ENCODE assay signal across 9 cellular contexts in the genomic region with DNA sequence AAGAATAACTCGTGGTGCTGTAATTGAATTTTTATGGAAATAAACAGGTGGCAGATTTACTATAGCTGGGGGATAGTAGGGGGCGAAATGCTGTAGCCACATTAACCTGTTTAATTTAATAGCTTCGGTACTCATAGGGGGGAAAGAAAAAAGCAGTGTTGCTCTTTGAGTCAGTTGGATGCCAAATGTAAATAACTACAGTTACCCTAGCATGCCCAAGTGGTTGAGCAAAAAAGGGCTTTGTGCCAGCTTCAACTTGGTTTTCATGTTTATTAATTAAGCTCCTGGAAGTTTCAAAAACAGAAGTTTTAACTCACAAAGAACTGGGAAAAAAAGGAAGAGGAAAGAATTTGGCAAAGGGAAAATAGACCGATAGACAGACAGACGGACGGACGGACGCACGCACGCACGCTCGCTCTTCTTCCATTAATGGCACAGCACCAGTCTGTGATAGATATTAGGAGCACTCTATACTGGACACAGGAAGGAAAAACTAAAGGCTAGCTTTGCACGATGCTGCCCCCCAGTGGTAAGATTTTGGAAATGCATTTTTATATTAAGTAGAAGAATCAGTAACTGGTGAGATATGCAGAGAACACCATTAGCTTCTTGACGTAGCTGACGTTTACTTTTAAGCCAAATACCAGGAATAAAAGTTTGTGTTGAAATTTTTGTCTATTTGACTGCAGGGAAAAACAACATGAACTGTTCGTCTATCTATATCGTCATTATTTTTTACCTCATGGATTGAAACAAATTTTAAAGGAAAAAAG.
DNase-seq lines count a peak whose midpoint lies in the region; ATAC-seq and TF ChIP-seq lines count a peak whose summit lies in the region.
"Had no signal": no experiment of that assay in that cellular context is flagged by ENCODE, and none has a peak within 500 bp of the region (broad histone marks: within the 10 kb centered on the region; RNA-seq: fewer than 3 reads in every experiment).

No MANE protein-coding gene starts in this region.

- H3K27ac Mint-ChIP-seq in activated CD8-positive, alpha-beta T cell treated with anti-CD3 and anti-CD28 coated beads for 36 hours = no peak overlapping the region
- H3K27ac Mint-ChIP-seq: dendritic cell treated with granulocyte-macrophage colony-stimulating factor and Interleukin-4, amounts not matched to agents 40 ng/mL and 50 ng/mL, for 4 days had no signal

- H3K27ac ChIP-seq in DND-41 (ENCODE audit: low read length) = no peak overlapping the region
- no peak overlapping the region for H3K27ac ChIP-seq in heart left ventricle

- peaks cover 10% of the 10 kb centered on the region for H3K27me3 ChIP-seq in DND-41 (ENCODE audit: insufficient read depth, low read length, poor library complexity)
- H3K27me3 ChIP-seq in heart left ventricle = no peaks in the 10 kb centered on the region

- H3K4me2 ChIP-seq in DND-41 (ENCODE audit: insufficient read depth, low read length) = no peak overlapping the region

- peak; percentile 89 for ATAC-seq in DND-41 (ENCODE audit: insufficient read depth, low read depth)
- ATAC-seq in GM19395 (IDR thresholded peaks at IDR 0.05; ENCODE audit: unreplicated experiment) = peak; percentile 94
- ATAC-seq in HG03432 (IDR thresholded peaks at IDR 0.05; ENCODE audit: unreplicated experiment) = peak; percentile 88
- peak; percentile 45 for ATAC-seq in activated CD8-positive, alpha-beta T cell treated with anti-CD3 and anti-CD28 coated beads for 36 hours
- peak in 3 of 4 donors; percentile 74 to 86 (median 74) for ATAC-seq in heart left ventricle

- H3K4me1 ChIP-seq in DND-41 (ENCODE audit: insufficient read depth, low read length) (no peaks in the 10 kb centered on the region), heart left ventricle (peaks cover 0 to 14% (median 2%) of the 10 kb centered on the region in 12 donors)

- no peaks in the 10 kb centered on the region for H3K9me3 Mint-ChIP-seq in activated CD8-positive, alpha-beta T cell treated with anti-CD3 and anti-CD28 coated beads for 36 hours
- H3K9me3 Mint-ChIP-seq: dendritic cell treated with granulocyte-macrophage colony-stimulating factor and Interleukin-4, amounts not matched to agents 40 ng/mL and 50 ng/mL, for 4 days had no signal

- WGBS in heart left ventricle, 4 donors = 24 to 33% (median 28%) methylated on average over 17 of the region's 17 CpGs

- H3K27me3 Mint-ChIP-seq in activated CD8-positive, alpha-beta T cell treated with anti-CD3 and anti-CD28 coated beads for 36 hours = no peaks in the 10 kb centered on the region

- H3K4me3 ChIP-seq in DND-41 (ENCODE audit: low read depth in 1 of 2, low read length in 2 of 2) (no peak overlapping the region), heart left ventricle (peak overlapping the region in 3 of 12 donors; percentile 18 to 32 (median 28))

- POLR2A ChIA-PET in activated CD8-positive, alpha-beta T cell treated with anti-CD3 and anti-CD28 coated beads for 36 hours (lab: Charles Lee) = no interaction called here

- no peak overlapping the region for H3K9ac ChIP-seq in DND-41 (ENCODE audit: low read depth, low read length)

- DNase-seq in DND-41 (peak; percentile 42), NCI-H345 treated with DMSO at 0.1 percent for 48 hours (lab: John Stamatoyannopoulos, UW; ENCODE audit: unreplicated experiment) (peak; percentile 72), heart left ventricle (peak in 2 of 5 donors; percentile 42 to 43), putamen (ENCODE audit: low spot score) (peak; percentile 72)
- peak; percentile 30 for DNase-seq in activated CD8-positive, alpha-beta T cell treated with anti-CD3 and anti-CD28 coated beads for 36 hours
- no peak for DNase-seq in activated CD8-positive, alpha-beta memory T cell treated with anti-CD3 and anti-CD28 coated beads for 24 hours

- no peaks in the 10 kb centered on the region for H3K4me1 Mint-ChIP-seq in activated CD8-positive, alpha-beta T cell treated with anti-CD3 and anti-CD28 coated beads for 36 hours (ENCODE audit: low read depth)

- H3K36me3 Mint-ChIP-seq in activated CD8-positive, alpha-beta T cell treated with anti-CD3 and anti-CD28 coated beads for 36 hours (ENCODE audit: low read depth) = no peaks in the 10 kb centered on the region

- no peak overlapping the region for H2AFZ ChIP-seq in DND-41 (ENCODE audit: low read depth, low read length)

- no peaks in the 10 kb centered on the region for H3K36me3 ChIP-seq in DND-41 (ENCODE audit: insufficient read depth, low read length)
- H3K36me3 ChIP-seq in heart left ventricle = no peaks in the 10 kb centered on the region

- no peaks in the 10 kb centered on the region for H3K79me2 ChIP-seq in DND-41 (ENCODE audit: insufficient read depth, low read length)

- TF ChIP-seq POLR2A in heart left ventricle (IDR thresholded peaks at IDR 0.05) = no peak

- no peaks in the 10 kb centered on the region for H3K9me3 ChIP-seq in DND-41 (ENCODE audit: insufficient read depth, low read length, severe bottlenecking)
- no peaks in the 10 kb centered on the region for H3K9me3 ChIP-seq in heart left ventricle

- no peaks in the 10 kb centered on the region for H4K20me1 ChIP-seq in DND-41 (ENCODE audit: insufficient read depth, low read length)

- TF ChIP-seq CTCF in DND-41 (IDR thresholded peaks at IDR 0.05; ENCODE audit: borderline replicate concordance, extremely low read depth, low read length, poor library complexity, severe bottlenecking) (peak; percentile 83), heart left ventricle (IDR thresholded peaks at IDR 0.05) (peak; percentile 69 to 89 (median 80))
- TF ChIP-seq CTCF in activated CD8-positive, alpha-beta T cell treated with anti-CD3 and anti-CD28 coated beads for 36 hours (IDR thresholded peaks at IDR 0.05) = peak; percentile 73

- intact Hi-C loops in activated CD8-positive, alpha-beta T cell treated with anti-CD3 and anti-CD28 coated beads for 36 hours (cut with micrococcal nuclease) = no loop called here
- intact Hi-C loops in heart left ventricle (cut with DNase I) = loop anchor here (2.0 to 10.0 kb wide), 13 partner anchors 52 to 968 kb away; no protein-coding TSS in a partner anchor

- no peak overlapping the region for H3K4me3 Mint-ChIP-seq in activated CD8-positive, alpha-beta T cell treated with anti-CD3 and anti-CD28 coated beads for 36 hours
- H3K4me3 Mint-ChIP-seq: dendritic cell treated with granulocyte-macrophage colony-stimulating factor and Interleukin-4, amounts not matched to agents 40 ng/mL and 50 ng/mL, for 4 days had no signal

- CTCF ChIA-PET in activated CD8-positive, alpha-beta T cell treated with anti-CD3 and anti-CD28 coated beads for 36 hours (lab: Charles Lee) = interaction anchor here (0.8 to 2.1 kb wide), 15 partner anchors 8 to 966 kb away, joined by 3 to 11 read pairs (median 4); no protein-coding TSS in a partner anchor
